Comparison of ENCODE assay signal across 2 cellular contexts in genomic region chr20:9087531-9088217, GRCh38.
TF ChIP-seq lines count a peak whose summit lies in the region.

No MANE protein-coding gene starts in this region.

TF ChIP-seq in A549, 52 proteins besides CTCF, POLR2A, EP300 and RAD21:
- no peak for TF ChIP-seq ESRRA (IDR thresholded peaks at IDR 0.05; ENCODE audit: borderline replicate concordance, low read length)
- TF ChIP-seq FOSL2 (IDR thresholded peaks at IDR 0.05), result no peak
- TF ChIP-seq FOSL2 (CRISPR knock-in tag; IDR thresholded peaks at IDR 0.05), result no peak
- TF ChIP-seq ZSCAN20 (CRISPR knock-in tag; IDR thresholded peaks at IDR 0.05), result no peak
- no peak for TF ChIP-seq CEBPB (IDR thresholded peaks at IDR 0.05)
- TF ChIP-seq PBX3 (IDR thresholded peaks at IDR 0.05), result no peak
- TF ChIP-seq, protein P1, sequence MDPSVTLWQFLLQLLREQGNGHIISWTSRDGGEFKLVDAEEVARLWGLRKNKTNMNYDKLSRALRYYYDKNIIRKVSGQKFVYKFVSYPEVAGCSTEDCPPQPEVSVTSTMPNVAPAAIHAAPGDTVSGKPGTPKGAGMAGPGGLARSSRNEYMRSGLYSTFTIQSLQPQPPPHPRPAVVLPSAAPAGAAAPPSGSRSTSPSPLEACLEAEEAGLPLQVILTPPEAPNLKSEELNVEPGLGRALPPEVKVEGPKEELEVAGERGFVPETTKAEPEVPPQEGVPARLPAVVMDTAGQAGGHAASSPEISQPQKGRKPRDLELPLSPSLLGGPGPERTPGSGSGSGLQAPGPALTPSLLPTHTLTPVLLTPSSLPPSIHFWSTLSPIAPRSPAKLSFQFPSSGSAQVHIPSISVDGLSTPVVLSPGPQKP (IDR thresholded peaks at IDR 0.05; ENCODE audit: low read depth, low read length), result no peak
- TF ChIP-seq RCOR1 (IDR thresholded peaks at IDR 0.05; ENCODE audit: low read depth, low read length), result no peak
- TF ChIP-seq JUNB (IDR thresholded peaks at IDR 0.05), result no peak
- no peak for TF ChIP-seq HDAC2 (IDR thresholded peaks at IDR 0.05)
- TF ChIP-seq ZNF302 (CRISPR knock-in tag; IDR thresholded peaks at IDR 0.05), result no peak
- TF ChIP-seq HOXB13 (CRISPR knock-in tag; IDR thresholded peaks at IDR 0.05; ENCODE audit: low read depth), result no peak
- no peak for TF ChIP-seq NR3C1 (IDR thresholded peaks at IDR 0.05)
- no peak for TF ChIP-seq GATA3 (IDR thresholded peaks at IDR 0.05; ENCODE audit: borderline replicate concordance)
- TF ChIP-seq MYC (IDR thresholded peaks at IDR 0.05; ENCODE audit: borderline replicate concordance, low read length), result no peak
- no peak for TF ChIP-seq NPAS2 (CRISPR knock-in tag; IDR thresholded peaks at IDR 0.05; ENCODE audit: borderline replicate concordance)
- TF ChIP-seq HOXA7 (CRISPR knock-in tag; IDR thresholded peaks at IDR 0.05), result no peak
- TF ChIP-seq HES2 (IDR thresholded peaks at IDR 0.05), result no peak

TF ChIP-seq in IMR-90, 13 proteins besides CTCF, POLR2A, EP300 and RAD21:
- TF ChIP-seq, protein P1 (IDR thresholded peaks at IDR 0.05; ENCODE audit: borderline replicate concordance, low read depth, low read length), result no peak
- TF ChIP-seq RCOR1 (IDR thresholded peaks at IDR 0.05; ENCODE audit: insufficient replicate concordance, low read length), result no peak
TF ChIP-seq in IMR-90: peak in this region for 0.
